Comparison of ENCODE assay signal across 20 cellular contexts in the genomic region with DNA sequence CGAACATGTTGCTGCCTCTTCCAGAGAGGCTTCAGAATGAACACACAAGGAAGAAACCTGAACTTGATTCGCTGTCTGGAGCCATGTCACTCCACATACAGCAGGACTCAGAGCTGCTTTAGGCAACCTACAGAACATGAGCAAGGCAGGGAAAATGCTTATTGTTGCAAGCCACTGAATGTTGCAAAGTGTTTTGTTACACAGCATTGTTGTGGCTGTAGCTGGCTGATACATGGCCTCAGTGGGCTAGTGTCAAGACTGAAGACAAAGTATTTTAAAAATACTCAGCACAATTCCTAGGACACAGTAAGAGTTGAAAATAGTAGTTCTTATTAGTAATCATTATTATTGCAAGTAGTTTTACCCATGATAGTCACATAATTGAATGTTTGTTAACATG. TPM values are rescaled to one million over a fixed set of nuclear protein-coding genes. Genes with fewer than 3 reads are reported as not detected.
DNase-seq lines count a peak whose midpoint lies in the region; ATAC-seq, FAIRE-seq and TF ChIP-seq lines count a peak whose summit lies in the region.
"Had no signal": no experiment of that assay in that cellular context is flagged by ENCODE, and none has a peak within 500 bp of the region (broad histone marks: within the 10 kb centered on the region; RNA-seq: fewer than 3 reads in every experiment).

No MANE protein-coding gene starts in this region.

- no peak for TF ChIP-seq CTCF in HEK293 (tag by site-specific recombination; IDR thresholded peaks at IDR 0.05)
- no peak for TF ChIP-seq CTCF in K562 (IDR thresholded peaks at IDR 0.05 in 2 of 3, conservative IDR thresholded peaks at IDR 0.05 in 1 of 3; ENCODE audit: insufficient read depth in 2 of 3, low read depth in 1 of 3, low read length in 3 of 3)
- TF ChIP-seq CTCF in neural crest cell (conservative IDR thresholded peaks at IDR 0.05): no peak
- TF ChIP-seq CTCF in type B pancreatic cell (conservative IDR thresholded peaks at IDR 0.05): no peak

- TF ChIP-seq RAD21 in K562 (CRISPR knock-in tag; conservative IDR thresholded peaks at IDR 0.05 in 1 of 2, IDR thresholded peaks at IDR 0.05 in 1 of 2): no peak

- H3K4me3 Mint-ChIP-seq in neural crest cell: peak overlapping the region; percentile 36
- peak overlapping the region; percentile 23 for H3K4me3 Mint-ChIP-seq in type B pancreatic cell
- H3K4me3 Mint-ChIP-seq: CD4-positive, CD25-positive, alpha-beta regulatory T cell; CD8-positive, alpha-beta T cell; GM23338; H9; HFFc6 had no signal

- H3K4me1 ChIP-seq in HEK293 (ENCODE audit: control insufficient read depth, insufficient read depth, low read length) (no peaks in the 10 kb centered on the region), K562 (replicated peaks in 1 of 2; ENCODE audit: control insufficient read depth in 2 of 2, insufficient read depth in 2 of 2, low read length in 2 of 2) (no peaks in the 10 kb centered on the region; a peak in 1 of 5 replicates), SJCRH30 (no peaks in the 10 kb centered on the region)

- H2AFZ ChIP-seq in K562 (ENCODE audit: low read depth, low read length): no peak overlapping the region
- H2AFZ ChIP-seq: GM23338 had no signal

- FAIRE-seq in K562 (lab: Jason Lieb, UNC): no peak
- FAIRE-seq: GM12878 had no signal

- no peak overlapping the region for H3K4me3 ChIP-seq in HEK293 (ENCODE audit: low read depth, low read length)
- H3K4me3 ChIP-seq in K562: no peak overlapping the region
- H3K4me3 ChIP-seq in SJCRH30: no peak overlapping the region
- H3K4me3 ChIP-seq: BLaER1, GM12878, GM23338 had no signal

- in situ Hi-C loops in K562 (cut with MboI): no loop called here

- H3K4me1 Mint-ChIP-seq in neural crest cell: peaks cover 5% of the 10 kb centered on the region
- H3K4me1 Mint-ChIP-seq in type B pancreatic cell (ENCODE audit: unreplicated experiment): peaks cover 22% of the 10 kb centered on the region

- no peaks in the 10 kb centered on the region for H3K36me3 ChIP-seq in HEK293 (ENCODE audit: control insufficient read depth in 2 of 2, insufficient read depth in 1 of 2, low read length in 2 of 2)
- H3K36me3 ChIP-seq in K562 (ENCODE audit: control insufficient read depth, insufficient read depth, low read length): no peaks in the 10 kb centered on the region
- no peaks in the 10 kb centered on the region for H3K36me3 ChIP-seq in SJCRH30
- H3K36me3 ChIP-seq: BLaER1 had no signal

- H3K27me3 Mint-ChIP-seq in neural crest cell (ENCODE audit: low read depth) (peaks cover 71% of the 10 kb centered on the region), type B pancreatic cell (peaks cover 44% of the 10 kb centered on the region)

- intact Hi-C loops in K562 (cut with micrococcal nuclease): no loop called here

- no peaks in the 10 kb centered on the region for H3K79me2 ChIP-seq in K562 (ENCODE audit: control insufficient read depth, insufficient read depth, low read length)

- no peak overlapping the region for H3K4me2 ChIP-seq in K562 (ENCODE audit: insufficient read depth, low read length)
- H3K4me2 ChIP-seq: GM23338 had no signal

- H3K9ac ChIP-seq in K562 (ENCODE audit: insufficient read depth in 1 of 2, low read depth in 2 of 2, low read length in 2 of 2): no peak overlapping the region
- H3K9ac ChIP-seq: BLaER1 had no signal

- no peak for TF ChIP-seq EP300 in K562 (IDR thresholded peaks at IDR 0.05; ENCODE audit: low read length)

- H3K27ac ChIP-seq in HEK293 (ENCODE audit: extremely low read depth, low read depth, low read length) (no peak overlapping the region), K562 (ENCODE audit: extremely low read depth, low read depth, low read length) (no peak overlapping the region), SJCRH30 (no peak overlapping the region)
- H3K27ac ChIP-seq: BLaER1, C4-2B had no signal

- no peaks in the 10 kb centered on the region for H3K36me3 Mint-ChIP-seq in neural crest cell (ENCODE audit: low read depth)
- H3K36me3 Mint-ChIP-seq in type B pancreatic cell: no peaks in the 10 kb centered on the region
- H3K36me3 Mint-ChIP-seq: CD4-positive, CD25-positive, alpha-beta regulatory T cell; CD8-positive, alpha-beta T cell had no signal

- H3K9me3 Mint-ChIP-seq in neural crest cell (no peaks in the 10 kb centered on the region), type B pancreatic cell (no peaks in the 10 kb centered on the region)
- H3K9me3 Mint-ChIP-seq: CD8-positive, alpha-beta T cell had no signal

- H4K20me1 ChIP-seq in K562 (replicated peaks; ENCODE audit: control insufficient read depth, insufficient read depth, low read length): no peaks in the 10 kb centered on the region

- H3K27ac Mint-ChIP-seq in neural crest cell (ENCODE audit: unreplicated experiment): no peak overlapping the region
- H3K27ac Mint-ChIP-seq in type B pancreatic cell: no peak overlapping the region
- H3K27ac Mint-ChIP-seq: CD4-positive, CD25-positive, alpha-beta regulatory T cell; CD8-positive, alpha-beta T cell; GM23338; H9; HFFc6 had no signal

- POLR2A ChIA-PET in HEK293 (lab: Yijun Ruan, JAX) (no interaction called here), K562 (lab: Yijun Ruan, JAX) (no interaction called here)

- no peak for TF ChIP-seq POLR2A in K562 (conservative IDR thresholded peaks at IDR 0.05)

- CTCF ChIA-PET in HEK293 (lab: Yijun Ruan, JAX) (no interaction called here), K562 (lab: Yijun Ruan, JAX; ENCODE audit: low intra/inter-chr PET ratio) (no interaction called here)

- no peaks in the 10 kb centered on the region for H3K9me1 ChIP-seq in K562 (ENCODE audit: control insufficient read depth, insufficient read depth, low read length)

- H3K27me3 ChIP-seq in K562 (ENCODE audit: control insufficient read depth in 2 of 2, insufficient read depth in 2 of 2, low read length in 2 of 2): peaks cover 5 to 42% of the 10 kb centered on the region in 2 experiments; a peak in 4 of 5 replicates
- peaks cover 20% of the 10 kb centered on the region for H3K27me3 ChIP-seq in SJCRH30
- H3K27me3 ChIP-seq: BLaER1 had no signal

- 0% methylated on average over 2 of the region's 2 CpGs for WGBS in K562 (ENCODE audit: insufficient coverage, low coverage, missing lambda C conversion rate)

- BruUV-seq in K562 (replicated peaks; lab: Mats Ljungman, UMichigan): no TSS peak

- DNase-seq in K562 (ENCODE audit: extremely low read depth in 1 of 4, low spot score in 3 of 4) (no peak), neural crest cell (ENCODE audit: low read depth, low spot score) (no peak), type B pancreatic cell (ENCODE audit: extremely low spot score, unreplicated experiment) (no peak), SJCRH30 (no peak), NCI-H1048 (lab: John Stamatoyannopoulos, UW) (no peak), glomerular visceral epithelial cell (ENCODE audit: extremely low spot score) (no peak)
- DNase-seq: Caco-2; CD4-positive, CD25-positive, alpha-beta regulatory T cell; CD8-positive, alpha-beta T cell; DMS79; EL; GDM1; H9; HFFc6 had no signal

- H3K9me3 ChIP-seq in HEK293 (ENCODE audit: control insufficient read depth, insufficient read depth, low read depth, low read length): no peaks in the 10 kb centered on the region
- H3K9me3 ChIP-seq in K562 (replicated peaks; ENCODE audit: control insufficient read depth, insufficient read depth, low read depth, low read length): no peaks in the 10 kb centered on the region
- H3K9me3 ChIP-seq in SJCRH30 (replicated peaks): no peaks in the 10 kb centered on the region

- no peak for ATAC-seq in K562
- ATAC-seq: CD8-positive, alpha-beta T cell; GM12878; GM23338; HCT116 had no signal

TF ChIP-seq in K562, 482 proteins besides CTCF, POLR2A, EP300 and RAD21 (continues in another document):
- TF ChIP-seq, protein P1, sequence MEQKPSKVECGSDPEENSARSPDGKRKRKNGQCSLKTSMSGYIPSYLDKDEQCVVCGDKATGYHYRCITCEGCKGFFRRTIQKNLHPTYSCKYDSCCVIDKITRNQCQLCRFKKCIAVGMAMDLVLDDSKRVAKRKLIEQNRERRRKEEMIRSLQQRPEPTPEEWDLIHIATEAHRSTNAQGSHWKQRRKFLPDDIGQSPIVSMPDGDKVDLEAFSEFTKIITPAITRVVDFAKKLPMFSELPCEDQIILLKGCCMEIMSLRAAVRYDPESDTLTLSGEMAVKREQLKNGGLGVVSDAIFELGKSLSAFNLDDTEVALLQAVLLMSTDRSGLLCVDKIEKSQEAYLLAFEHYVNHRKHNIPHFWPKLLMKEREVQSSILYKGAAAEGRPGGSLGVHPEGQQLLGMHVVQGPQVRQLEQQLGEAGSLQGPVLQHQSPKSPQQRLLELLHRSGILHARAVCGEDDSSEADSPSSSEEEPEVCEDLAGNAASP (IDR thresholded peaks at IDR 0.05): no peak

RNA-seq across cellular contexts. Expression of gene CHST15, which starts 3.1 kb away (rescaled TPM):
- total RNA-seq in K562 (2011; cell fraction: chromatin; rRNA removed; ENCODE audit: low replicate concordance): 0.11 and 0.35 TPM in 2 replicates
- total RNA-seq in K562 (2011; cell fraction: nucleolus; rRNA removed): 1.1 TPM in 1 of 2 replicates, not detected in the other
- 0.15 TPM in 1 of 2 replicates, not detected in the other for total RNA-seq in K562 (2011; cell fraction: nucleoplasm; rRNA removed)
- 0.04 and 0.09 TPM in 2 replicates for total RNA-seq in K562 (2014; rRNA removed)
- 0.15 TPM in 1 of 2 replicates, not detected in the other for total RNA-seq in K562 (2014; rRNA removed; fragmentation: Illumina TruSeq; extraction: Trizol)
- 0.04 TPM in 2 replicates for total RNA-seq in K562 (2015; rRNA removed; fragmentation: Illumina TruSeq; extraction: Trizol)
- 0.13 and 0.16 TPM in 2 replicates for total RNA-seq in K562 (2021)
- 0.07 TPM in 1 of 2 replicates, not detected in the other for polyA plus RNA-seq in K562 (2011; rRNA removed)
- 0.03 and 0.12 TPM in 2 replicates for polyA plus RNA-seq in K562 (2011; cell fraction: cytosol; rRNA removed)
- 0.04 and 0.18 TPM in 2 replicates for polyA plus RNA-seq in K562 (2011; cell fraction: nucleus; rRNA removed)
- polyA plus RNA-seq in K562 (2012): 0.19 and 0.25 TPM in 2 replicates
- polyA plus RNA-seq in K562 (2014; fragmentation: Illumina TruSeq; extraction: Trizol): 0.09 and 0.11 TPM in 2 replicates
- under 1 TPM; 0.07 to 0.08 TPM for polyA plus RNA-seq in K562 (2014; fragmentation: Nextera tagmentation; extraction: Ambion mirVana)
- 0.04 and 0.23 TPM in 2 replicates for polyA plus RNA-seq in K562 (2014; rRNA removed)
- polyA minus RNA-seq in K562 (2011; rRNA and poly(A)+ RNA removed): 0.04 TPM in 1 of 2 replicates, not detected in the other
- 0.27 TPM in 1 of 2 replicates, not detected in the other for polyA minus RNA-seq in K562 (2011; cell fraction: cytosol; rRNA and poly(A)+ RNA removed)
- polyA minus RNA-seq in K562 (2011; cell fraction: nucleus; rRNA and poly(A)+ RNA removed): 0.13 TPM in 1 of 2 replicates, not detected in the other
- 1.3 and 1.5 TPM in 2 replicates for total RNA-seq in neural crest cell
- total RNA-seq in type B pancreatic cell (ENCODE audit: low replicate concordance): 22.9 and 56.2 TPM in 2 replicates
- total RNA-seq in SJCRH30 (2014; rRNA removed; shearing (Covaris generic)): 2.2 and 2.8 TPM in 2 replicates

Comparison
In these comparisons a context has a peak if more than half of its experiments do, and no peak if none do; other contexts are left out.
1. Of the 44 proteins assayed by ChIP-seq in both K562 and HEK293: peak only in K562: none; only in HEK293: SETDB1 and TRIM28; in both: none; in neither: 42.